Comparison of ENCODE assay signal across 15 cellular contexts in genomic region chr10:122282253-122282671, GRCh38. TPM values are rescaled to one million over a fixed set of nuclear protein-coding genes. Genes with fewer than 3 reads are reported as not detected.
A peak's percentile ranks its signal among the peaks of the same experiment; 100 is the strongest.
DNase-seq lines count a peak whose midpoint lies in the region; ATAC-seq, FAIRE-seq and TF ChIP-seq lines count a peak whose summit lies in the region.
"Had no signal": no experiment of that assay in that cellular context is flagged by ENCODE, and none has a peak within 500 bp of the region (broad histone marks: within the 10 kb centered on the region; RNA-seq: fewer than 3 reads in every experiment).

No MANE protein-coding gene starts in this region.

- H2AFZ ChIP-seq in mammary epithelial cell (ENCODE audit: low read depth, low read length): no peak overlapping the region
- H2AFZ ChIP-seq in astrocyte (ENCODE audit: low read depth, low read length): peak overlapping the region; percentile 7
- no peak overlapping the region for H2AFZ ChIP-seq in HepG2 (ENCODE audit: low read length)

- dilution Hi-C loops in mammary epithelial cell (cut with HindIII; ENCODE audit: low sequenced_read_pairs): no loop called here

- in situ Hi-C loops in mammary epithelial cell (cut with MboI; ENCODE audit: low sequenced_read_pairs in 2 of 2) (loop anchor here (10.0 to 25.0 kb wide), 3 partner anchors 280 to 430 kb away; partner anchors contain the start of gene DMBT1 (in 1 of the 2)), HepG2 (cut with HindIII; ENCODE audit: extremely low pct_ligation_motif_present, low pct_unique_long_range_greater_than_20kb) (loop anchor here (5.0 kb wide), 1 partner anchor 285 kb away; no protein-coding TSS in a partner anchor)

- peaks cover 16% of the 10 kb centered on the region for H3K4me1 ChIP-seq in mammary epithelial cell (ENCODE audit: insufficient read depth, low read length)
- H3K4me1 ChIP-seq in astrocyte (ENCODE audit: insufficient read depth, low read length): peaks cover 25% of the 10 kb centered on the region
- peaks cover 24% of the 10 kb centered on the region for H3K4me1 ChIP-seq in HepG2 (ENCODE audit: insufficient read depth, low read length)
- peaks cover 0 to under 1% of the 10 kb centered on the region in 2 donors for H3K4me1 ChIP-seq in aorta (ENCODE audit: control insufficient read depth in 1 of 2, insufficient read depth in 2 of 2, low read length in 2 of 2)
- H3K4me1 ChIP-seq in foreskin keratinocyte: peaks cover 12% of the 10 kb centered on the region

- TF ChIP-seq POLR2A in HepG2 (IDR thresholded peaks at IDR 0.05; ENCODE audit: insufficient read depth in 1 of 2, low read depth in 2 of 2, low read length in 2 of 2): no peak

- H3K27ac Mint-ChIP-seq in MCF 10A (ENCODE audit: low read depth, unreplicated experiment): no peak overlapping the region
- H3K27ac Mint-ChIP-seq in astrocyte (ENCODE audit: unreplicated experiment): no peak overlapping the region
- no peak overlapping the region for H3K27ac Mint-ChIP-seq in natural killer cell
- H3K27ac Mint-ChIP-seq: naive thymus-derived CD8-positive, alpha-beta T cell; T-cell had no signal

- POLR2A ChIA-PET in MCF 10A (lab: Yijun Ruan, JAX): no interaction called here
- POLR2A ChIA-PET in HepG2 (lab: Yijun Ruan, JAX): no interaction called here

- intact Hi-C loops in MCF 10A (cut with micrococcal nuclease): no loop called here
- intact Hi-C loops in mammary epithelial cell (cut with micrococcal nuclease): no loop called here
- intact Hi-C loops in HepG2 (cut with micrococcal nuclease; ENCODE audit: unreplicated experiment): no loop called here
- intact Hi-C loops in aorta (cut with DNase I): loop anchor here in 1 of 2 donors (5.0 to 10.0 kb wide), 2 partner anchors 137 to 285 kb away; no protein-coding TSS in a partner anchor
- intact Hi-C loops in natural killer cell (cut with micrococcal nuclease): no loop called here

- H3K9me3 ChIP-seq in mammary epithelial cell (replicated peaks; ENCODE audit: insufficient read depth, low read length) (no peaks in the 10 kb centered on the region), astrocyte (ENCODE audit: insufficient read depth, low read depth, low read length) (no peaks in the 10 kb centered on the region), HepG2 (ENCODE audit: low read length) (no peaks in the 10 kb centered on the region), aorta (ENCODE audit: control insufficient read depth, low read length) (no peaks in the 10 kb centered on the region)
- H3K9me3 ChIP-seq: A549 had no signal

- H3K9ac ChIP-seq in mammary epithelial cell (ENCODE audit: insufficient read depth, low read length): no peak overlapping the region
- H3K9ac ChIP-seq in astrocyte (ENCODE audit: low read length): no peak overlapping the region
- H3K9ac ChIP-seq in HepG2 (ENCODE audit: insufficient read depth, low read depth, low read length): no peak overlapping the region

- peak; percentile 23 for DNase-seq in MCF 10A (ENCODE audit: unreplicated experiment)
- no peak for DNase-seq in mammary epithelial cell
- DNase-seq in astrocyte (ENCODE audit: low read depth): peak; percentile 51
- no peak for DNase-seq in HepG2 (ENCODE audit: low spot score)
- peak in 1 of 2 donors; percentile 86 for DNase-seq in aorta
- DNase-seq in natural killer cell: no peak
- no peak for DNase-seq in foreskin keratinocyte
- DNase-seq: activated CD4-positive, alpha-beta T cell treated with anti-CD3 and anti-CD28 coated beads for 1 hour; activated T-cell treated with anti-CD3 and anti-CD28 coated beads, Interleukin-2, amount 50 U/mL, for 4 hours; amygdala; naive thymus-derived CD8-positive, alpha-beta T cell; T-cell had no signal

- H3K27me3 ChIP-seq in mammary epithelial cell (ENCODE audit: insufficient read depth, low read length) (no peaks in the 10 kb centered on the region), astrocyte (ENCODE audit: insufficient read depth, low read length) (no peaks in the 10 kb centered on the region), HepG2 (ENCODE audit: control insufficient read depth in 1 of 2, insufficient read depth in 2 of 2, low read length in 2 of 2) (peaks cover 6 to 32% of the 10 kb centered on the region in 2 experiments; a peak in 4 of 5 replicates), aorta (ENCODE audit: control insufficient read depth in 1 of 2, insufficient read depth in 2 of 2, low read length in 1 of 2) (no peaks in the 10 kb centered on the region), foreskin keratinocyte (no peaks in the 10 kb centered on the region)

- H3K4me3 Mint-ChIP-seq in MCF 10A (ENCODE audit: unreplicated experiment) (no peak overlapping the region), astrocyte (ENCODE audit: unreplicated experiment) (no peak overlapping the region), natural killer cell (no peak overlapping the region)
- H3K4me3 Mint-ChIP-seq: activated T-cell treated with anti-CD3 and anti-CD28 coated beads, Interleukin-2, amount 50 U/mL, for 4 hours; naive thymus-derived CD8-positive, alpha-beta T cell; T-cell had no signal

- H3K27ac ChIP-seq in mammary epithelial cell (ENCODE audit: insufficient read depth, low read depth, low read length) (no peak overlapping the region), astrocyte (ENCODE audit: low read depth, low read length) (no peak overlapping the region), HepG2 (ENCODE audit: extremely low read length, insufficient read depth, low read length) (no peak overlapping the region), aorta (ENCODE audit: low read depth in 1 of 2, low read length in 2 of 2) (peak overlapping the region; percentile 66 to 73), foreskin keratinocyte (no peak overlapping the region)
- H3K27ac ChIP-seq: A549 had no signal

- TF ChIP-seq EP300 in HepG2 (IDR thresholded peaks at IDR 0.05; ENCODE audit: low read depth in 2 of 2, low read length in 2 of 2) (no peak), HepG2 (CRISPR knock-in tag; IDR thresholded peaks at IDR 0.05; ENCODE audit: borderline replicate concordance) (no peak)

- H3K9me3 Mint-ChIP-seq in MCF 10A (ENCODE audit: unreplicated experiment): no peaks in the 10 kb centered on the region
- H3K9me3 Mint-ChIP-seq in astrocyte (ENCODE audit: unreplicated experiment): peaks cover 4% of the 10 kb centered on the region
- no peaks in the 10 kb centered on the region for H3K9me3 Mint-ChIP-seq in natural killer cell
- H3K9me3 Mint-ChIP-seq: activated T-cell treated with anti-CD3 and anti-CD28 coated beads, Interleukin-2, amount 50 U/mL, for 4 hours; naive thymus-derived CD8-positive, alpha-beta T cell; T-cell had no signal

- CTCF ChIA-PET in MCF 10A (lab: Yijun Ruan, JAX): interaction anchor here (0.6 to 1.0 kb wide), 2 partner anchors 17 to 32 kb away, joined by 4 read pairs; no protein-coding TSS in a partner anchor
- CTCF ChIA-PET in mammary epithelial cell (lab: Charles Lee; ENCODE audit: low non-redundant PET): interaction anchor here (0.7 kb wide), 1 partner anchor 181 kb away, joined by 4 read pairs; no protein-coding TSS in a partner anchor
- CTCF ChIA-PET in HepG2 (lab: Yijun Ruan, JAX; ENCODE audit: low intra/inter-chr PET ratio, low total read pairs): interaction anchor here (1.1 kb wide), 1 partner anchor 284 kb away, joined by 3 read pairs; no protein-coding TSS in a partner anchor

- no peak for TF ChIP-seq CTCF in MCF 10A (IDR thresholded peaks at IDR 0.05; ENCODE audit: unreplicated experiment)
- no peak for TF ChIP-seq CTCF in mammary epithelial cell (conservative IDR thresholded peaks at IDR 0.05 in 1 of 2, IDR thresholded peaks at IDR 0.05 in 1 of 2; ENCODE audit: extremely low read depth in 1 of 2, insufficient read depth in 1 of 2, low read depth in 1 of 2, low read length in 2 of 2)
- TF ChIP-seq CTCF in astrocyte (IDR thresholded peaks at IDR 0.05; ENCODE audit: insufficient read depth, low read depth, low read length): no peak
- no peak for TF ChIP-seq CTCF in HepG2 (CRISPR knock-in tag; IDR thresholded peaks at IDR 0.05)
- TF ChIP-seq CTCF in natural killer cell (IDR thresholded peaks at IDR 0.05): no peak
- no peak for TF ChIP-seq CTCF in foreskin keratinocyte (conservative IDR thresholded peaks at IDR 0.05)

- H4K20me1 ChIP-seq in mammary epithelial cell (ENCODE audit: insufficient read depth, low read length): no peaks in the 10 kb centered on the region
- H4K20me1 ChIP-seq in astrocyte (ENCODE audit: insufficient read depth, low read length): no peaks in the 10 kb centered on the region
- H4K20me1 ChIP-seq in HepG2 (ENCODE audit: insufficient read depth, low read length): no peaks in the 10 kb centered on the region

- no peak for ATAC-seq in HepG2
- ATAC-seq in aorta (ENCODE audit: low FRiP score): peak; percentile 58
- ATAC-seq in natural killer cell: no peak
- no peak for ATAC-seq in foreskin keratinocyte
- ATAC-seq in HG02798 (IDR thresholded peaks at IDR 0.05; ENCODE audit: poor library complexity, unreplicated experiment): no peak
- ATAC-seq: A549; activated T-cell treated with anti-CD3 and anti-CD28 coated beads, Interleukin-2, amount 50 U/mL, for 4 hours; naive thymus-derived CD8-positive, alpha-beta T cell; T-cell had no signal

- H3K27me3 Mint-ChIP-seq in MCF 10A (ENCODE audit: insufficient read depth, unreplicated experiment) (no peaks in the 10 kb centered on the region), astrocyte (ENCODE audit: low read depth, unreplicated experiment) (peaks cover 9% of the 10 kb centered on the region), natural killer cell (ENCODE audit: low read depth in 2 of 2) (peaks cover 26 to 38% of the 10 kb centered on the region in 2 donors)

- no TSS peak for BruUV-seq in MCF 10A (replicated peaks; lab: Mats Ljungman, UMichigan)
- BruUV-seq in mammary epithelial cell (replicated peaks; lab: Mats Ljungman, UMichigan): no TSS peak
- no TSS peak for BruUV-seq in HepG2 (replicated peaks; lab: Mats Ljungman, UMichigan)

- H3K4me1 Mint-ChIP-seq in MCF 10A (ENCODE audit: insufficient read depth, unreplicated experiment): peaks cover 24% of the 10 kb centered on the region
- peaks cover 26% of the 10 kb centered on the region for H3K4me1 Mint-ChIP-seq in astrocyte (ENCODE audit: low read depth, unreplicated experiment)
- peaks cover 6 to 9% of the 10 kb centered on the region in 2 donors for H3K4me1 Mint-ChIP-seq in natural killer cell

- H3K36me3 ChIP-seq in mammary epithelial cell (ENCODE audit: insufficient read depth, low read length) (no peaks in the 10 kb centered on the region), astrocyte (ENCODE audit: insufficient read depth, low read length) (no peaks in the 10 kb centered on the region), HepG2 (replicated peaks in 1 of 2; ENCODE audit: control insufficient read depth in 1 of 2, insufficient read depth in 2 of 2, low read length in 2 of 2) (no peaks in the 10 kb centered on the region), aorta (ENCODE audit: control insufficient read depth in 1 of 2, insufficient read depth in 2 of 2, low read length in 1 of 2) (no peaks in the 10 kb centered on the region)

- 64% methylated on average over 8 of the region's 9 CpGs for WGBS in mammary epithelial cell (ENCODE audit: low coverage, missing lambda C conversion rate)
- 14% methylated on average over 9 of the region's 9 CpGs for WGBS in HepG2 (ENCODE audit: low lambda C conversion rate)
- WGBS in aorta, 2 donors: 10 to 18% methylated on average over 9 of the region's 9 CpGs

- H3K36me3 Mint-ChIP-seq in MCF 10A (ENCODE audit: insufficient read depth, unreplicated experiment): peaks cover 36% of the 10 kb centered on the region
- H3K36me3 Mint-ChIP-seq in astrocyte (ENCODE audit: low read depth, unreplicated experiment): no peaks in the 10 kb centered on the region
- H3K36me3 Mint-ChIP-seq in natural killer cell: no peaks in the 10 kb centered on the region
- H3K36me3 Mint-ChIP-seq: naive thymus-derived CD8-positive, alpha-beta T cell; T-cell had no signal

- H3K79me2 ChIP-seq in mammary epithelial cell (ENCODE audit: insufficient read depth, low read length) (no peaks in the 10 kb centered on the region), astrocyte (ENCODE audit: insufficient read depth, low read length) (no peaks in the 10 kb centered on the region), HepG2 (ENCODE audit: insufficient read depth, low read length) (no peaks in the 10 kb centered on the region)

- TF ChIP-seq RAD21 in HepG2 (CRISPR knock-in tag; IDR thresholded peaks at IDR 0.05): no peak

- H3K4me3 ChIP-seq in mammary epithelial cell (replicated peaks in 1 of 3; ENCODE audit: insufficient read depth in 1 of 3, low read depth in 2 of 3, low read length in 3 of 3) (no peak overlapping the region), astrocyte (ENCODE audit: insufficient read depth, low read depth, low read length) (no peak overlapping the region), HepG2 (replicated peaks in 1 of 3; ENCODE audit: insufficient read depth in 1 of 3, low read depth in 2 of 3, low read length in 3 of 3) (no peak overlapping the region), aorta (ENCODE audit: low read length in 2 of 2) (no peak overlapping the region)
- H3K4me3 ChIP-seq: A549 had no signal

- no peak for FAIRE-seq in astrocyte (lab: Jason Lieb, UNC)
- FAIRE-seq in HepG2 (lab: Jason Lieb, UNC): no peak
- FAIRE-seq: A549, keratinocyte had no signal

- H3K4me2 ChIP-seq in mammary epithelial cell (ENCODE audit: insufficient read depth, low read depth, low read length): no peak overlapping the region
- H3K4me2 ChIP-seq in astrocyte (ENCODE audit: low read length): peak overlapping the region; percentile 59
- peak overlapping the region; percentile 8; the same call in 1 of the 2 replicates for H3K4me2 ChIP-seq in HepG2 (ENCODE audit: low read depth, low read length)
- H3K4me2 ChIP-seq: A549 had no signal

RNA-seq across cellular contexts. Expression of gene BTBD16, which starts 11.2 kb away (rescaled TPM):
- 0.16 TPM in 1 of 2 replicates, not detected in the other for total RNA-seq in MCF 10A (2022)
- total RNA-seq in mammary epithelial cell: under 1 TPM in 1 of 2 donors, not detected in 1; 0.24 TPM
- polyA plus RNA-seq in mammary epithelial cell: 0.14 TPM
- not detected for polyA minus RNA-seq in mammary epithelial cell
- 0.26 TPM in 1 of 2 replicates, not detected in the other for total RNA-seq in astrocyte
- total RNA-seq in HepG2 (2016; rRNA removed; fragmentation: Illumina TruSeq; extraction: Trizol): 3.6 and 5.0 TPM in 2 replicates
- total RNA-seq in HepG2 (2016; cell fraction: cytosol; rRNA removed; fragmentation: Illumina TruSeq; extraction: Trizol; ENCODE audit: low read depth): 7.2 and 7.4 TPM in 2 replicates
- total RNA-seq in HepG2 (2016; cell fraction: insoluble cytoplasmic fraction; rRNA removed; fragmentation: Illumina TruSeq; extraction: Trizol): 4.0 and 4.7 TPM in 2 replicates
- 7.3 and 8.5 TPM in 2 replicates for total RNA-seq in HepG2 (2016; cell fraction: membrane; rRNA removed; fragmentation: Illumina TruSeq; extraction: Trizol)
- 3.1 and 3.4 TPM in 2 replicates for total RNA-seq in HepG2 (2016; cell fraction: nucleus; rRNA removed; fragmentation: Illumina TruSeq; extraction: Trizol)
- 8.0 and 11.9 TPM in 2 replicates for polyA plus RNA-seq in HepG2 (2011; rRNA removed)
- polyA plus RNA-seq in HepG2 (2011; cell fraction: cytosol; rRNA removed): 8.3 and 9.7 TPM in 2 replicates
- polyA plus RNA-seq in HepG2 (2011; cell fraction: nucleus; rRNA removed): 5.4 and 5.5 TPM in 2 replicates
- 7.8 and 9.0 TPM in 2 replicates for polyA plus RNA-seq in HepG2 (2012)
- 13.5 and 16.1 TPM in 2 replicates for polyA plus RNA-seq in HepG2 (2016; cell fraction: cytosol; fragmentation: Illumina TruSeq; extraction: Trizol; ENCODE audit: low read depth)
- polyA plus RNA-seq in HepG2 (2016; cell fraction: insoluble cytoplasmic fraction; fragmentation: Illumina TruSeq; extraction: Trizol; ENCODE audit: low read depth): 10.5 and 11.7 TPM in 2 replicates
- polyA plus RNA-seq in HepG2 (2016; cell fraction: membrane; fragmentation: Illumina TruSeq; extraction: Trizol; ENCODE audit: low read depth): 14.2 and 14.7 TPM in 2 replicates
- polyA plus RNA-seq in HepG2 (2016; cell fraction: nucleus; fragmentation: Illumina TruSeq; extraction: Trizol; ENCODE audit: insufficient read depth, low read depth): 6.5 and 6.6 TPM in 2 replicates
- 0.44 and 32.3 TPM in 2 replicates for polyA minus RNA-seq in HepG2 (2011; rRNA and poly(A)+ RNA removed; ENCODE audit: low replicate concordance)
- polyA minus RNA-seq in HepG2 (2011; cell fraction: cytosol; rRNA and poly(A)+ RNA removed): 2.9 and 6.7 TPM in 2 replicates
- 8.0 and 8.9 TPM in 2 replicates for polyA minus RNA-seq in HepG2 (2011; cell fraction: nucleus; rRNA and poly(A)+ RNA removed)
- total RNA-seq in aorta: 1 to 10 TPM; 1.2 to 2.4 TPM
- polyA plus RNA-seq in aorta: 1 to 10 TPM in 1 of 2 donors, not detected in 1; 2.3 TPM
- not detected for total RNA-seq in natural killer cell
- 0.48 and 0.53 TPM in 2 replicates for total RNA-seq in foreskin keratinocyte
- polyA plus RNA-seq in foreskin keratinocyte: 0.55 and 0.68 TPM in 2 replicates
- total RNA-seq: activated T-cell treated with anti-CD3 and anti-CD28 coated beads, Interleukin-2, amount 50 U/mL, for 4 hours; naive thymus-derived CD8-positive, alpha-beta T cell; T-cell had no signal
- polyA plus RNA-seq: naive thymus-derived CD8-positive, alpha-beta T cell had no signal

Comparison
In these comparisons a context has a peak if more than half of its experiments do, and no peak if none do; other contexts are left out.
1. DNase-seq: peak in MCF 10A (single experiment) and astrocyte (single experiment); none in mammary epithelial cell (single experiment), HepG2 (single experiment), natural killer cell (single experiment) and foreskin keratinocyte (0 of 2).
2. H3K27ac ChIP-seq: peak in aorta (2 of 2); none in mammary epithelial cell (single experiment), astrocyte (single experiment), HepG2 (single experiment) and foreskin keratinocyte (single experiment).